In genomic region chr9:109894921-109895758, GRCh38 we compare ENCODE assay signal across 9 cellular contexts.
A peak's percentile ranks its signal among the peaks of the same experiment; 100 is the strongest.
DNase-seq lines count a peak whose midpoint lies in the region; ATAC-seq and TF ChIP-seq lines count a peak whose summit lies in the region.
"Had no signal": no experiment of that assay in that cellular context is flagged by ENCODE, and none has a peak within 500 bp of the region (broad histone marks: within the 10 kb centered on the region; RNA-seq: fewer than 3 reads in every experiment).

No MANE protein-coding gene starts in this region.

- H3K9ac ChIP-seq in endodermal cell (ENCODE audit: extremely low read depth, low read length, poor library complexity, severe bottlenecking) = no peak overlapping the region

- no peak overlapping the region for H3K4me3 ChIP-seq in esophagus muscularis mucosa
- H3K4me3 ChIP-seq in endodermal cell (ENCODE audit: low read length) = no peak overlapping the region
- H3K4me3 ChIP-seq: K562 had no signal

- no peak for TF ChIP-seq CTCF in esophagus muscularis mucosa (IDR thresholded peaks at IDR 0.05)
- no peak for TF ChIP-seq CTCF in endodermal cell (conservative IDR thresholded peaks at IDR 0.05)

- intact Hi-C loops in esophagus muscularis mucosa (cut with DNase I) = no loop called here

- H3K27me3 ChIP-seq in esophagus muscularis mucosa = no peaks in the 10 kb centered on the region
- H3K27me3 ChIP-seq in endodermal cell (ENCODE audit: control insufficient read depth, insufficient read depth, low read length, poor library complexity, severe bottlenecking) = no peaks in the 10 kb centered on the region

- TF ChIP-seq EP300 in esophagus muscularis mucosa (IDR thresholded peaks at IDR 0.05) = no peak

- no peak for TF ChIP-seq POLR2A in esophagus muscularis mucosa (IDR thresholded peaks at IDR 0.05; ENCODE audit: low read depth)

- ATAC-seq in GM18870 (IDR thresholded peaks at IDR 0.05; ENCODE audit: unreplicated experiment) = peak; percentile 70
- peak; percentile 73 for ATAC-seq in HG02623 (IDR thresholded peaks at IDR 0.05; ENCODE audit: unreplicated experiment)
- peak; percentile 35 to 39 for ATAC-seq in naive B cell (ENCODE audit: low read depth in 2 of 2)
- ATAC-seq: K562 had no signal

- H3K9me3 ChIP-seq in esophagus muscularis mucosa (no peaks in the 10 kb centered on the region), endodermal cell (ENCODE audit: control insufficient read depth, low read length) (no peaks in the 10 kb centered on the region)

- H3K4me1 Mint-ChIP-seq in naive B cell (peaks cover 7 to 17% (median 9%) of the 10 kb centered on the region in 3 donors), endodermal cell (peaks cover 6% of the 10 kb centered on the region)

- no peaks in the 10 kb centered on the region for H3K9me3 Mint-ChIP-seq in naive B cell
- H3K9me3 Mint-ChIP-seq in endodermal cell = no peaks in the 10 kb centered on the region

- no peak overlapping the region for H3K4me3 Mint-ChIP-seq in naive B cell
- no peak overlapping the region for H3K4me3 Mint-ChIP-seq in endodermal cell

- H3K4me1 ChIP-seq in esophagus muscularis mucosa (peaks cover 10 to 24% (median 14%) of the 10 kb centered on the region in 4 donors), endodermal cell (ENCODE audit: control insufficient read depth, insufficient read depth, low read length) (no peaks in the 10 kb centered on the region)

- H3K27ac Mint-ChIP-seq in naive B cell (peak overlapping the region in 2 of 6 donors; percentile 40 to 47), endodermal cell (no peak overlapping the region)

- DNase-seq in SK-MEL-5 (ENCODE audit: low read depth, low spot score) = peak; percentile 61
- no peak for DNase-seq in naive B cell
- DNase-seq in esophagus muscularis mucosa (ENCODE audit: extremely low spot score) = no peak
- no peak for DNase-seq in kidney glomerular epithelial cell (lab: John Stamatoyannopoulos, UW)
- no peak for DNase-seq in NCI-H1436 (lab: John Stamatoyannopoulos, UW)
- no peak for DNase-seq in endodermal cell

- WGBS in esophagus muscularis mucosa = 47% methylated on average over 6 of the region's 6 CpGs
- 90 to 98% methylated on average over 4 to 5 of the region's 6 CpGs for whole genome bisulfite sequencing in endodermal cell (ENCODE audit: insufficient coverage in 1 of 2, insufficient read length in 1 of 2), 2 experiments

- in situ Hi-C loops in SK-MEL-5 (cut with HindIII; ENCODE audit: low pct_unique_long_range_greater_than_20kb, low sequenced_read_pairs) = no loop called here

- no peaks in the 10 kb centered on the region for H3K36me3 ChIP-seq in esophagus muscularis mucosa
- no peaks in the 10 kb centered on the region for H3K36me3 ChIP-seq in endodermal cell (ENCODE audit: control insufficient read depth, insufficient read depth, low read length)

- H3K27me3 Mint-ChIP-seq in naive B cell (peaks cover 0 to 11% (median 0%) of the 10 kb centered on the region in 3 donors), endodermal cell (ENCODE audit: insufficient read depth) (no peaks in the 10 kb centered on the region)

- H3K36me3 Mint-ChIP-seq in naive B cell (no peaks in the 10 kb centered on the region), endodermal cell (ENCODE audit: low read depth) (no peaks in the 10 kb centered on the region)

- peak overlapping the region in 2 of 4 donors; percentile 31 to 38 for H3K27ac ChIP-seq in esophagus muscularis mucosa (replicated peaks in 1 of 4)
- H3K27ac ChIP-seq in endodermal cell (ENCODE audit: low read depth, low read length) = no peak overlapping the region
